Comparison of ENCODE assay signal across 26 cellular contexts in genomic region chr22:47237890-47238480, GRCh38.
"Had no signal": no experiment of that assay in that cellular context is flagged by ENCODE, and none has a peak within 500 bp of the region (broad histone marks: within the 10 kb centered on the region; RNA-seq: fewer than 3 reads in every experiment).

No MANE protein-coding gene starts in this region.

- DNase-seq: activated CD4-positive, alpha-beta memory T cell treated with anti-CD3 and anti-CD28 coated beads for 36 hours; activated CD4-positive, alpha-beta T cell treated with anti-CD3 and anti-CD28 coated beads for 36 hours; activated CD4-positive, alpha-beta T cell treated with anti-CD3 and anti-CD28 coated beads, Interleukin-2, amount 10 ng/mL, durations not matched to agents 24 days and 14 days; activated CD4-positive, CD25-positive, alpha-beta regulatory T cell; activated CD4-positive, CD25-positive, alpha-beta regulatory T cell treated with anti-CD3 and anti-CD28 coated beads, Interleukin-2, amount 50 U/mL, for 72 hours; activated CD8-positive, alpha-beta memory T cell treated with anti-CD3 and anti-CD28 coated beads, Interleukin-2, amount 10 ng/mL, durations not matched to agents 7 days and 5 days; activated CD8-positive, alpha-beta memory T cell treated with anti-CD3 and anti-CD28 coated beads, Interleukin-2, amount 50 U/mL, for 4 hours; activated CD8-positive, alpha-beta T cell treated with anti-CD3 and anti-CD28 coated beads, Interleukin-2, amount 10 ng/mL, durations not matched to agents 7 days and 5 days; activated effector memory CD4-positive, alpha-beta T cell treated with anti-CD3 and anti-CD28 coated beads, Interleukin-2, amount 50 U/mL, for 16 hours; activated naive CD4-positive, alpha-beta T cell treated with anti-CD3 and anti-CD28 coated beads for 36 hours; activated naive CD8-positive, alpha-beta T cell treated with anti-CD3 and anti-CD28 coated beads for 36 hours; activated naive CD8-positive, alpha-beta T cell treated with anti-CD3 and anti-CD28 coated beads, Interleukin-2, amount 50 U/mL, for 24 hours; activated T-cell treated with anti-CD3 and anti-CD28 coated beads, Interleukin-2, amount 50 U/mL, for 1 hour; amygdala; aorta; body of pancreas; caudate nucleus; cortex of kidney; dermis blood vessel endothelial cell; effector CD4-positive, alpha-beta T cell; effector memory CD8-positive, alpha-beta T cell; erythroblast; esophagus squamous epithelium; foreskin melanocyte; T-helper 2 cell had no signal

- H3K9me3 ChIP-seq: adrenal gland had no signal

- H3K27ac ChIP-seq: adrenal gland, body of pancreas, esophagus squamous epithelium had no signal

- H3K36me3 ChIP-seq: adrenal gland, esophagus squamous epithelium had no signal

- H3K4me1 ChIP-seq: adrenal gland, body of pancreas, esophagus squamous epithelium had no signal

- H3K27me3 ChIP-seq: adrenal gland, body of pancreas had no signal

- ATAC-seq: activated CD4-positive, alpha-beta T cell treated with anti-CD3 and anti-CD28 coated beads for 36 hours; activated CD8-positive, alpha-beta memory T cell treated with anti-CD3 and anti-CD28 coated beads, Interleukin-2, amount 10 ng/mL, durations not matched to agents 7 days and 5 days; activated CD8-positive, alpha-beta T cell treated with anti-CD3 and anti-CD28 coated beads, Interleukin-2, amount 10 ng/mL, durations not matched to agents 7 days and 5 days; activated naive CD8-positive, alpha-beta T cell treated with anti-CD3 and anti-CD28 coated beads, Interleukin-2, amount 50 U/mL, for 24 hours; body of pancreas; effector memory CD8-positive, alpha-beta T cell had no signal

- H3K4me3 ChIP-seq: adrenal gland, body of pancreas, esophagus squamous epithelium had no signal
